Comparison of ENCODE assay signal across 1 cellular context in genomic region chr6:11648889-11649288, GRCh38.
TF ChIP-seq lines count a peak whose summit lies in the region.

No MANE protein-coding gene starts in this region.

TF ChIP-seq in GM23338, 12 proteins besides CTCF, POLR2A, EP300 and RAD21 (continued from another document):
- TF ChIP-seq ZNF462 (CRISPR knock-in tag; IDR thresholded peaks at IDR 0.05) = no peak
- no peak for TF ChIP-seq STAT1 (IDR thresholded peaks at IDR 0.05; ENCODE audit: unreplicated experiment)
- no peak for TF ChIP-seq EZH2 (IDR thresholded peaks at IDR 0.05; ENCODE audit: low read depth, unreplicated experiment)
